In the genomic region with DNA sequence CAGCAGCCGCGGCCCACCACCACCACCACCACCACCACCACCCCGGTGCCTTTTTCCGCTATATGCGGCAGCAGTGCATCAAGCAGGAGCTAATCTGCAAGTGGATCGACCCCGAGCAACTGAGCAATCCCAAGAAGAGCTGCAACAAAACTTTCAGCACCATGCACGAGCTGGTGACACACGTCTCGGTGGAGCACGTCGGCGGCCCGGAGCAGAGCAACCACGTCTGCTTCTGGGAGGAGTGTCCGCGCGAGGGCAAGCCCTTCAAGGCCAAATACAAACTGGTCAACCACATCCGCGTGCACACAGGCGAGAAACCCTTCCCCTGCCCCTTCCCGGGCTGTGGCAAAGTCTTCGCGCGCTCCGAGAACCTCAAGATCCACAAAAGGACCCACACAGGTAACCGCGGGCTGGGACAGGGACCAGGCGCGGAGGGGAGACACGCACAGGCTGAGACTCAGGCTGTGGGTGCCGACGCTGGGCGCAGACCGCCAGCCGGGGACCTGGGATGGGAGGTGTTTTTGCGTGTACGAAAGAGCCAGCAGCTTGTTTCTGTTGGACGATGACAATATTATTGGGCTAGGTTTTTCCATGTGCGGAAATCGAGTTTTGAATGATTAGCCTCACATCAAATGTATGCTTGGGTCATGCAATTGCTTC, we compare ENCODE assay signal across 10 cellular contexts. TPM values are rescaled to one million over a fixed set of nuclear protein-coding genes. Genes with fewer than 3 reads are reported as not detected.
DNase-seq lines count a peak whose midpoint lies in the region; ATAC-seq, FAIRE-seq and TF ChIP-seq lines count a peak whose summit lies in the region.
"Had no signal": no experiment of that assay in that cellular context is flagged by ENCODE, and none has a peak within 500 bp of the region (broad histone marks: within the 10 kb centered on the region; RNA-seq: fewer than 3 reads in every experiment).

No MANE protein-coding gene starts in this region.

- POLR2A ChIA-PET in activated CD8-positive, alpha-beta T cell treated with anti-CD3 and anti-CD28 coated beads, Interleukin-2, amount 10 ng/mL, durations not matched to agents 7 days and 5 days (lab: Charles Lee), result interaction anchor here (0.9 kb wide), 1 partner anchor 12 kb away, joined by 3 read pairs; no protein-coding TSS in a partner anchor

- H2AFZ ChIP-seq in GM23338, result no peak overlapping the region

- peaks cover 47% of the 10 kb centered on the region for H3F3A ChIP-seq in GM23338 (replicated peaks; ENCODE audit: low read depth)

- H4K20me1 ChIP-seq in GM23338 (replicated peaks; ENCODE audit: insufficient read depth), result peaks cover 17% of the 10 kb centered on the region

- H3K9me3 ChIP-seq in iPS-18a (ENCODE audit: control insufficient read depth, low read depth, low read length), result no peaks in the 10 kb centered on the region
- H3K9me3 ChIP-seq: left lung had no signal

- in situ Hi-C loops in ACHN (cut with HindIII; ENCODE audit: low pct_ligation_motif_present, low pct_unique_long_range_greater_than_20kb, low sequenced_read_pairs), result no loop called here

- peaks cover 27% of the 10 kb centered on the region for H3K4me1 Mint-ChIP-seq in GM23338
- peaks cover 25% of the 10 kb centered on the region for H3K4me1 Mint-ChIP-seq in activated CD8-positive, alpha-beta T cell treated with anti-CD3 and anti-CD28 coated beads, Interleukin-2, amount 10 ng/mL, durations not matched to agents 7 days and 5 days (ENCODE audit: low read depth)

- CTCF ChIA-PET in activated CD8-positive, alpha-beta T cell treated with anti-CD3 and anti-CD28 coated beads, Interleukin-2, amount 10 ng/mL, durations not matched to agents 7 days and 5 days (lab: Charles Lee), result interaction anchor here (1.0 kb wide), 1 partner anchor 532 kb away, joined by 3 read pairs; no protein-coding TSS in a partner anchor

- peak overlapping the region; percentile 87 for H3K4me2 ChIP-seq in GM23338

- peaks cover 6% of the 10 kb centered on the region; the same call in 1 of the 2 replicates for H3K36me3 ChIP-seq in GM23338 (ENCODE audit: insufficient read depth)
- peaks cover 41% of the 10 kb centered on the region for H3K36me3 ChIP-seq in iPS-18a (ENCODE audit: control insufficient read depth, low read depth, low read length)
- H3K36me3 ChIP-seq: left lung had no signal

- TF ChIP-seq POLR2A in GM12892 (IDR thresholded peaks at IDR 0.05; ENCODE audit: low read depth, low read length) (no peak), GM12891 (IDR thresholded peaks at IDR 0.05; ENCODE audit: low read depth, low read length) (no peak)

- H3K27me3 ChIP-seq in GM23338 (ENCODE audit: insufficient read depth) (peaks cover 73% of the 10 kb centered on the region), iPS-18a (ENCODE audit: control insufficient read depth, insufficient read depth, low read length) (peaks cover 14% of the 10 kb centered on the region)

- ATAC-seq in GM23338, result no peak
- no peak for ATAC-seq in activated CD8-positive, alpha-beta T cell treated with anti-CD3 and anti-CD28 coated beads, Interleukin-2, amount 10 ng/mL, durations not matched to agents 7 days and 5 days
- no peak for ATAC-seq in GM21576 (IDR thresholded peaks at IDR 0.05; ENCODE audit: unreplicated experiment)
- no peak for ATAC-seq in omental fat pad (ENCODE audit: low FRiP score)
- ATAC-seq: left lung had no signal

- DNase-seq in ACHN, result peak; percentile 15
- peak; percentile 31 for DNase-seq in GM23338 (ENCODE audit: low spot score)
- no peak for DNase-seq in activated CD8-positive, alpha-beta T cell treated with anti-CD3 and anti-CD28 coated beads, Interleukin-2, amount 10 ng/mL, durations not matched to agents 7 days and 5 days
- DNase-seq in GM12892 (ENCODE audit: insufficient read length), result no peak
- DNase-seq in GM12891 (ENCODE audit: insufficient read length, low spot score), result no peak
- DNase-seq in omental fat pad (ENCODE audit: low spot score), result no peak
- DNase-seq: NCI-H446 treated with DMSO at 0.1 percent for 48 hours had no signal

- peaks cover 55% of the 10 kb centered on the region for H3K79me2 ChIP-seq in GM23338 (replicated peaks; ENCODE audit: insufficient read depth)

- H3K4me1 ChIP-seq in GM23338 (ENCODE audit: insufficient read depth) (peaks cover 27% of the 10 kb centered on the region), iPS-18a (ENCODE audit: control insufficient read depth, low read depth, low read length) (peaks cover 28% of the 10 kb centered on the region)

- H3K27ac ChIP-seq in GM23338 (ENCODE audit: low read depth) (no peak overlapping the region), iPS-18a (ENCODE audit: low read length) (peak overlapping the region; percentile 55)
- H3K27ac ChIP-seq: left lung had no signal

- FAIRE-seq in GM12892 (lab: Jason Lieb, UNC), result no peak
- FAIRE-seq in GM12891 (lab: Jason Lieb, UNC), result no peak

- peaks cover 65% of the 10 kb centered on the region for H3K27me3 Mint-ChIP-seq in GM23338 (ENCODE audit: insufficient read depth, low read depth, poor library complexity)
- H3K27me3 Mint-ChIP-seq in activated CD8-positive, alpha-beta T cell treated with anti-CD3 and anti-CD28 coated beads, Interleukin-2, amount 10 ng/mL, durations not matched to agents 7 days and 5 days (ENCODE audit: low read depth), result peaks cover 62% of the 10 kb centered on the region

- H3K9me3 Mint-ChIP-seq in GM23338, result peaks cover 29% of the 10 kb centered on the region
- H3K9me3 Mint-ChIP-seq in activated CD8-positive, alpha-beta T cell treated with anti-CD3 and anti-CD28 coated beads, Interleukin-2, amount 10 ng/mL, durations not matched to agents 7 days and 5 days (ENCODE audit: insufficient read depth), result no peaks in the 10 kb centered on the region

- TF ChIP-seq CTCF in GM23338 (conservative IDR thresholded peaks at IDR 0.05; ENCODE audit: low read depth in 2 of 2) (no peak), omental fat pad (IDR thresholded peaks at IDR 0.05) (no peak)

- peaks cover 54% of the 10 kb centered on the region for H3K36me3 Mint-ChIP-seq in GM23338 (ENCODE audit: low read depth)
- H3K36me3 Mint-ChIP-seq in activated CD8-positive, alpha-beta T cell treated with anti-CD3 and anti-CD28 coated beads, Interleukin-2, amount 10 ng/mL, durations not matched to agents 7 days and 5 days (ENCODE audit: low read depth), result peaks cover 13% of the 10 kb centered on the region

- peak overlapping the region; percentile 97 for H3K4me3 Mint-ChIP-seq in GM23338
- H3K4me3 Mint-ChIP-seq in activated CD8-positive, alpha-beta T cell treated with anti-CD3 and anti-CD28 coated beads, Interleukin-2, amount 10 ng/mL, durations not matched to agents 7 days and 5 days, result peak overlapping the region; percentile 50

- peak overlapping the region; percentile 97 for H3K27ac Mint-ChIP-seq in GM23338
- peak overlapping the region; percentile 39 for H3K27ac Mint-ChIP-seq in activated CD8-positive, alpha-beta T cell treated with anti-CD3 and anti-CD28 coated beads, Interleukin-2, amount 10 ng/mL, durations not matched to agents 7 days and 5 days

- H3K4me3 ChIP-seq in GM23338 (peak overlapping the region; percentile 89), iPS-18a (ENCODE audit: low read length) (peak overlapping the region; percentile 99)

- peak overlapping the region; percentile 94 for H3K9ac ChIP-seq in iPS-18a (ENCODE audit: low read length)

- no peaks in the 10 kb centered on the region for H3K9me2 ChIP-seq in GM23338 (ENCODE audit: insufficient read depth)

TF ChIP-seq in GM23338, 12 proteins besides CTCF, POLR2A, EP300 and RAD21 (continues in another document):
- no peak for TF ChIP-seq EZH2 (IDR thresholded peaks at IDR 0.05; ENCODE audit: low read depth, unreplicated experiment)

TF ChIP-seq in GM12891, 5 proteins besides CTCF, POLR2A, EP300 and RAD21:
- TF ChIP-seq PAX5 (IDR thresholded peaks at IDR 0.05; ENCODE audit: insufficient read depth, low read length, severe bottlenecking) (no peak), POLR2AphosphoS5 (IDR thresholded peaks at IDR 0.05; ENCODE audit: low read depth, low read length) (no peak), TAF1 (IDR thresholded peaks at IDR 0.05; ENCODE audit: low read depth, low read length) (no peak), SPI1 (IDR thresholded peaks at IDR 0.05; ENCODE audit: low read depth, low read length) (no peak), POU2F2 (IDR thresholded peaks at IDR 0.05; ENCODE audit: low read depth, low read length) (no peak)
TF ChIP-seq in GM12891: peak in this region for 0.

RNA-seq across cellular contexts. Expression of a gene that starts 1.3 kb away (rescaled TPM):
- total RNA-seq in GM23338 (2014; rRNA removed; shearing (Covaris generic)), result 76.2 and 87.9 TPM in 2 replicates
- 62.6 and 63.2 TPM in 2 replicates for polyA plus RNA-seq in GM23338 (2016; fragmentation: Nextera tagmentation; extraction: Ambion mirVana)
- total RNA-seq in activated CD8-positive, alpha-beta T cell treated with anti-CD3 and anti-CD28 coated beads, Interleukin-2, amount 10 ng/mL, durations not matched to agents 7 days and 5 days, result not detected
- not detected for polyA plus RNA-seq in GM12892 (2012; ENCODE audit: missing spikeins)
- polyA plus RNA-seq in GM12891 (2012; ENCODE audit: low read depth, missing spikeins), result not detected
- not detected for total RNA-seq in omental fat pad
- total RNA-seq: left lung had no signal

RNA-seq across cellular contexts. Expression of a gene that starts 11.3 kb away (rescaled TPM):
- total RNA-seq in GM23338 (2014; rRNA removed; shearing (Covaris generic)), result 28.0 and 32.6 TPM in 2 replicates
- polyA plus RNA-seq in GM23338 (2016; fragmentation: Nextera tagmentation; extraction: Ambion mirVana), result 14.1 and 17.2 TPM in 2 replicates
- total RNA-seq in activated CD8-positive, alpha-beta T cell treated with anti-CD3 and anti-CD28 coated beads, Interleukin-2, amount 10 ng/mL, durations not matched to agents 7 days and 5 days, result not detected
- polyA plus RNA-seq in GM12892 (2012; ENCODE audit: missing spikeins), result not detected
- polyA plus RNA-seq in GM12891 (2012; ENCODE audit: low read depth, missing spikeins), result not detected
- total RNA-seq in omental fat pad, result not detected
- total RNA-seq: left lung had no signal

Comparison
In these comparisons a context has a peak if more than half of its experiments do, and no peak if none do; other contexts are left out.
1. DNase-seq: peak in ACHN (single experiment) and GM23338 (single experiment); none in activated CD8-positive, alpha-beta T cell treated with anti-CD3 and anti-CD28 coated beads, Interleukin-2, amount 10 ng/mL, durations not matched to agents 7 days and 5 days (single experiment), GM12892 (single experiment), GM12891 (single experiment) and omental fat pad (single experiment).
2. RNA of a gene that starts 1.3 kb away (total RNA-seq): 76.2 to 87.9 TPM in GM23338; not detected in activated CD8-positive, alpha-beta T cell treated with anti-CD3 and anti-CD28 coated beads, Interleukin-2, amount 10 ng/mL, durations not matched to agents 7 days and 5 days and not detected in omental fat pad; every median in the first group is over 10 times any median in the second.
3. RNA of a gene that starts 11.3 kb away (total RNA-seq): 28.0 to 32.6 TPM in GM23338; not detected in activated CD8-positive, alpha-beta T cell treated with anti-CD3 and anti-CD28 coated beads, Interleukin-2, amount 10 ng/mL, durations not matched to agents 7 days and 5 days and not detected in omental fat pad; every median in the first group is over 10 times any median in the second.